ENCODE assay signal across 1 cellular context in genomic region chr5:149256451-149256850, GRCh38.
TF ChIP-seq lines count a peak whose summit lies in the region.

No MANE protein-coding gene starts in this region.

TF ChIP-seq in IMR-90, 13 proteins besides CTCF, POLR2A, EP300 and RAD21:
- no peak for TF ChIP-seq MXI1 (IDR thresholded peaks at IDR 0.05; ENCODE audit: borderline replicate concordance, low read depth, low read length)
- TF ChIP-seq RFX5 (IDR thresholded peaks at IDR 0.05; ENCODE audit: low read depth, low read length), result no peak
- TF ChIP-seq FOS (IDR thresholded peaks at IDR 0.05; ENCODE audit: low read depth, low read length), result no peak
- no peak for TF ChIP-seq MAZ (IDR thresholded peaks at IDR 0.05; ENCODE audit: borderline replicate concordance, low read depth, low read length)
- TF ChIP-seq RCOR1 (IDR thresholded peaks at IDR 0.05; ENCODE audit: insufficient replicate concordance, low read length), result no peak
- TF ChIP-seq CEBPB (IDR thresholded peaks at IDR 0.05; ENCODE audit: low read depth, low read length), result peak; percentile 82
- TF ChIP-seq ELK1 (IDR thresholded peaks at IDR 0.05; ENCODE audit: borderline replicate concordance, low read depth, low read length), result no peak
